ENCODE assay signal across 1 cellular context in the genomic region with DNA sequence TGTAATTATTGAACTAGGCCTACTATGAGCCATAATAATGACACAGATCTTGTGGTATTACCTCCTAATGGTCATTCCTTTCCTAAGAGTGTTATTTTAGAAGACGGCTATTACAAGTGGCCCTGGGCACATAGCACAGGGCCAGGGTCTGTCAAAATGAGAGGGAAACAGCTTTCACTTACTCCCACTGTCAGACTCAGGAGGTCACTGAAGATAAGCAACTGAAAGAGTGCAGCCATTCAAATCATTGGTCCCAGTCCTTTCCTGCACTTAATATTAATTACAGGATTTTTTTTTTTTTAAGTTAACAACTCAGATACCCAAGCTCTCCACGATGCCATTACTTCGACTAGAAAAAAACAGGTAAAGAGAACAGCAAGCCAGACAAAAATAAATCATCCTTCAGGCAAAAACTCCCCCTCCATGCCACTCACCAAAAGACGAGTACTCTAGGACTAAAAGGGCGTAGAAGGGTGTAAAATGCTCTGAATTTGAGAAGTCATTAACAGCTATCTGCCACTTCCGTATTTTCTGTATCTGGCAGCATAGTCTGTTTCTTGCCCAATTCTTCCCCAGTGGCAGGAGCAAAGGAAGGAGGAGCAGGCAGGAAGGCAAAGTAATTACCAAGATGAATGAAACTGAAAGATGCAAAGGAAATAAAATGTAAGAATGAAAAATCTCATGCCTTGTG.
TF ChIP-seq lines count a peak whose summit lies in the region.

No MANE protein-coding gene starts in this region.

TF ChIP-seq in SK-N-SH treated with all-trans-retinoic acid at 6 μM for 48 hours, 23 proteins besides CTCF, POLR2A, EP300 and RAD21 (continued from another document):
- TF ChIP-seq, protein P1, sequence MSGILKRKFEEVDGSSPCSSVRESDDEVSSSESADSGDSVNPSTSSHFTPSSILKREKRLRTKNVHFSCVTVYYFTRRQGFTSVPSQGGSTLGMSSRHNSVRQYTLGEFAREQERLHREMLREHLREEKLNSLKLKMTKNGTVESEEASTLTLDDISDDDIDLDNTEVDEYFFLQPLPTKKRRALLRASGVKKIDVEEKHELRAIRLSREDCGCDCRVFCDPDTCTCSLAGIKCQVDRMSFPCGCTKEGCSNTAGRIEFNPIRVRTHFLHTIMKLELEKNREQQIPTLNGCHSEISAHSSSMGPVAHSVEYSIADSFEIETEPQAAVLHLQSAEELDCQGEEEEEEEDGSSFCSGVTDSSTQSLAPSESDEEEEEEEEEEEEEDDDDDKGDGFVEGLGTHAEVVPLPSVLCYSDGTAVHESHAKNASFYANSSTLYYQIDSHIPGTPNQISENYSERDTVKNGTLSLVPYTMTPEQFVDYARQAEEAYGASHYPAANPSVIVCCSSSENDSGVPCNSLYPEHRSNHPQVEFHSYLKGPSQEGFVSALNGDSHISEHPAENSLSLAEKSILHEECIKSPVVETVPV (CRISPR knock-in tag; IDR thresholded peaks at IDR 0.05) = no peak
